26 cellular contexts compared by ENCODE assay signal in the genomic region with DNA sequence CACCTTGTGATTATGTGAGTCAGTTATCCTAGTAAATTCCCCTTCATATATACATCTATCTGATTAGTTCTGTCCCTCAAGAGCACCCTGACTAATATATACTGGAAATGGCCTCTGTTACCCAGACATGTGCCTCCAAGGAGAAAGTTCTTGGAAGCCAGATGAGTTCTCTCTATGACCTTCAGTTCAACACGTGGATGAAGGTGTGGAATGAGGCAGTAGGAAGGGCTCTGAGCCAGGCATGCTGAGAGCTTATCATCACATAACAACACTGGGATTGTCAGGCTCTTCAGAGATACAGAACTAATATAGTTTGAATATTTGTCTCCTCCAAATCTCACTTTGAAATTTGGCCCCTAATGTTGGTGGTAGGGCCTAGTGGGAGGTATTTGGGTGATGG.
"Had no signal": no experiment of that assay in that cellular context is flagged by ENCODE, and none has a peak within 500 bp of the region (broad histone marks: within the 10 kb centered on the region; RNA-seq: fewer than 3 reads in every experiment).

No MANE protein-coding gene starts in this region.

- H3K9me3 ChIP-seq: stomach, suprapubic skin, testis, thoracic aorta, thyroid gland, tibial artery, tibial nerve, transverse colon, upper lobe of left lung, upper lobe of right lung, uterus, vagina had no signal

- ATAC-seq: stimulated activated effector memory CD8-positive, alpha-beta T cell treated with anti-CD3 and anti-CD28 coated beads, Interleukin-12 subunit alpha, Interleukin-12 subunit beta, amount 100 ng/mL, for 72 hours; stimulated activated memory B cell treated with anti-CD40 and anti-IgM and Interleukin-4, amounts not matched to agents 10 μg/mL and 1 μg/mL and 100 μg/mL, for 72 hours; stimulated activated naive B cell treated with anti-CD40 and anti-IgM and Interleukin-4, amounts not matched to agents 10 μg/mL and 1 μg/mL and 100 μg/mL, for 72 hours; stimulated activated naive CD8-positive, alpha-beta T cell treated with anti-CD3 and anti-CD28 coated beads, Interleukin-15, amount 100 ng/mL, for 72 hours; stimulated activated naive CD8-positive, alpha-beta T cell treated with anti-CD3 and anti-CD28 coated beads, Interleukin-15, Interleukin-2, amounts not matched to agents 100 U/mL and 50 U/mL, for 24 hours; upper lobe of right lung had no signal

- H3K4me1 ChIP-seq: stomach, suprapubic skin, testis, thyroid gland, tibial artery, transverse colon, upper lobe of left lung, upper lobe of right lung, uterus had no signal

- H3K36me3 ChIP-seq: stomach, suprapubic skin, thoracic aorta, thyroid gland, tibial artery, tibial nerve, transverse colon, upper lobe of left lung, upper lobe of right lung, uterus, vagina had no signal

- DNase-seq: stimulated activated CD4-positive, alpha-beta T cell treated with anti-CD3 and anti-CD28 coated beads, Interleukin-2, amount 100 ng/mL, for 48 hours; stimulated activated CD4-positive, alpha-beta T cell treated with anti-CD3 and anti-CD28 coated beads, Interleukin-4, amount 100 ng/mL, for 1 hour; stimulated activated CD4-positive, alpha-beta T cell treated with anti-CD3 and anti-CD28 coated beads, Interleukin-4, amount 100 ng/mL, for 24 hours; stimulated activated CD4-positive, alpha-beta T cell treated with anti-CD3 and anti-CD28 coated beads, Interleukin-4, amount 100 ng/mL, for 4 hours; stimulated activated CD8-positive, alpha-beta memory T cell treated with anti-CD3 and anti-CD28 coated beads, Interleukin-4, amount 100 ng/mL, for 48 hours; stimulated activated naive B cell treated with anti-CD40 and anti-IgM and Interleukin-4, amounts not matched to agents 10 μg/mL and 1 μg/mL and 100 μg/mL, for 72 hours; stimulated activated naive CD4-positive, alpha-beta T cell; stimulated activated naive CD4-positive, alpha-beta T cell treated with Interleukin-2 at 50 U/mL for 16 hours; stimulated activated naive CD8-positive, alpha-beta T cell treated with anti-CD3 and anti-CD28 coated beads, Interleukin-15, amount 100 ng/mL, for 72 hours; stimulated activated naive CD8-positive, alpha-beta T cell treated with anti-CD3 and anti-CD28 coated beads, Interleukin-15, Interleukin-2, amounts not matched to agents 100 U/mL and 50 U/mL, for 24 hours; stomach; substantia nigra; testis; thyroid gland; tibial artery; transverse colon; trophoblast cell; upper lobe of left lung; upper lobe of right lung; uterus had no signal

- H3K27ac ChIP-seq: stomach, suprapubic skin, testis, thoracic aorta, thyroid gland, tibial artery, tibial nerve, transverse colon, upper lobe of left lung, upper lobe of right lung, uterus, vagina had no signal

- H3K4me3 ChIP-seq: stomach, suprapubic skin, testis, thoracic aorta, thyroid gland, tibial artery, tibial nerve, transverse colon, upper lobe of left lung, upper lobe of right lung, uterus, vagina had no signal

- H3K27me3 ChIP-seq: stomach, suprapubic skin, testis, thyroid gland, tibial nerve, transverse colon, upper lobe of left lung, upper lobe of right lung, uterus, vagina had no signal
